ENCODE assay signal across 31 cellular contexts in genomic region chrX:133561251-133561650, GRCh38.
"Had no signal": no experiment of that assay in that cellular context is flagged by ENCODE, and none has a peak within 500 bp of the region (broad histone marks: within the 10 kb centered on the region; RNA-seq: fewer than 3 reads in every experiment).

No MANE protein-coding gene starts in this region.

- H3K4me2 ChIP-seq: SK-N-SH had no signal

- FAIRE-seq: bronchial epithelial cell, TTC549 had no signal

- H3K27me3 Mint-ChIP-seq: activated CD4-positive, alpha-beta T cell treated with anti-CD3 and anti-CD28 coated beads, Interleukin-2, amount 10 ng/mL, durations not matched to agents 24 days and 14 days; activated CD8-positive, alpha-beta T cell treated with anti-CD3 and anti-CD28 coated beads for 36 hours; activated naive CD4-positive, alpha-beta T cell treated with anti-CD3 and anti-CD28 coated beads, Interleukin-2, amount 50 U/mL, for 24 hours; activated T-helper 17 cell treated with anti-CD3 and anti-CD28 coated beads, Interleukin-2, amount 50 U/mL, for 72 hours; brain had no signal

- H3K9me3 ChIP-seq: colonic mucosa, SJCRH30, SK-N-SH had no signal

- H3K9me2 ChIP-seq: SK-N-SH had no signal

- H3K27ac Mint-ChIP-seq: activated CD4-positive, alpha-beta T cell treated with anti-CD3 and anti-CD28 coated beads, Interleukin-2, amount 10 ng/mL, durations not matched to agents 24 days and 14 days; activated CD8-positive, alpha-beta T cell treated with anti-CD3 and anti-CD28 coated beads for 36 hours; activated naive CD4-positive, alpha-beta T cell treated with anti-CD3 and anti-CD28 coated beads, Interleukin-2, amount 50 U/mL, for 24 hours; activated T-cell treated with anti-CD3 and anti-CD28 coated beads, Interleukin-2, amount 50 U/mL, for 72 hours; activated T-helper 17 cell treated with anti-CD3 and anti-CD28 coated beads, Interleukin-2, amount 50 U/mL, for 72 hours; T-helper 1 cell treated with Interleukin-12 subunit alpha and Interleukin-12 subunit beta and Interleukin-4 antibody, amounts not matched to agents 30 μg/mL and 1 μg/mL, for 36 hours; T-helper 2 cell treated with Interferon-gamma antibody and Interleukin-4, amounts not matched to agents 5 μg/mL and 100 μg/mL, for 36 hours had no signal

- DNase-seq: activated CD4-positive, alpha-beta T cell treated with anti-CD3 and anti-CD28 coated beads, Interleukin-2, amount 10 ng/mL, durations not matched to agents 24 days and 14 days; activated CD4-positive, alpha-beta T cell treated with anti-CD3 and anti-CD28 coated beads, Interleukin-2, amount 50 U/mL, for 4 hours; activated CD8-positive, alpha-beta T cell treated with anti-CD3 and anti-CD28 coated beads for 36 hours; activated effector memory CD4-positive, alpha-beta T cell treated with anti-CD3 and anti-CD28 coated beads, Interleukin-2, amount 50 U/mL, for 16 hours; activated naive CD4-positive, alpha-beta T cell; activated T-cell treated with anti-CD3 and anti-CD28 coated beads, Interleukin-2, amount 50 U/mL, for 1 hour; activated T-cell treated with anti-CD3 and anti-CD28 coated beads, Interleukin-2, amount 50 U/mL, for 72 hours; anterior cingulate cortex; caudate nucleus; colonic mucosa; Karpas-422; NCI-H1105; NCI-H1417 treated with DMSO at 0.1 percent for 48 hours; NCI-H187 treated with DMSO at 0.1 percent for 48 hours; NCI-H2081; NCI-H226; NCI-H446 treated with DMSO at 0.1 percent for 48 hours; NCI-H524; NCI-H69; NCI-H82; SHP77; SJCRH30; SK-N-SH had no signal

- H3K9me3 Mint-ChIP-seq: activated CD4-positive, alpha-beta T cell treated with anti-CD3 and anti-CD28 coated beads, Interleukin-2, amount 10 ng/mL, durations not matched to agents 24 days and 14 days; activated CD8-positive, alpha-beta T cell treated with anti-CD3 and anti-CD28 coated beads for 36 hours; activated T-cell treated with anti-CD3 and anti-CD28 coated beads, Interleukin-2, amount 50 U/mL, for 72 hours; activated T-helper 17 cell treated with anti-CD3 and anti-CD28 coated beads, Interleukin-2, amount 50 U/mL, for 72 hours; T-helper 1 cell treated with Interleukin-12 subunit alpha and Interleukin-12 subunit beta and Interleukin-4 antibody, amounts not matched to agents 30 μg/mL and 1 μg/mL, for 36 hours; T-helper 2 cell treated with Interferon-gamma antibody and Interleukin-4, amounts not matched to agents 5 μg/mL and 100 μg/mL, for 36 hours had no signal

- H3K36me3 ChIP-seq: colonic mucosa, SJCRH30 had no signal

- H3K27me3 ChIP-seq: colonic mucosa, SJCRH30 had no signal

- H3K27ac ChIP-seq: colonic mucosa, SJCRH30 had no signal

- H3K4me3 ChIP-seq: colonic mucosa, SJCRH30 had no signal

- H3K9ac ChIP-seq: SK-N-SH had no signal

- ATAC-seq: activated CD8-positive, alpha-beta T cell treated with anti-CD3 and anti-CD28 coated beads for 36 hours; activated T-cell treated with anti-CD3 and anti-CD28 coated beads, Interleukin-2, amount 50 U/mL, for 72 hours; activated T-helper 17 cell treated with anti-CD3 and anti-CD28 coated beads, Interleukin-2, amount 50 U/mL, for 72 hours; Panc1 had no signal

- H3K4me1 ChIP-seq: colonic mucosa, SJCRH30 had no signal

- H3K4me3 Mint-ChIP-seq: activated CD4-positive, alpha-beta T cell treated with anti-CD3 and anti-CD28 coated beads, Interleukin-2, amount 10 ng/mL, durations not matched to agents 24 days and 14 days; activated CD8-positive, alpha-beta T cell treated with anti-CD3 and anti-CD28 coated beads for 36 hours; activated naive CD4-positive, alpha-beta T cell treated with anti-CD3 and anti-CD28 coated beads, Interleukin-2, amount 50 U/mL, for 24 hours; activated T-cell treated with anti-CD3 and anti-CD28 coated beads, Interleukin-2, amount 50 U/mL, for 72 hours; activated T-helper 17 cell treated with anti-CD3 and anti-CD28 coated beads, Interleukin-2, amount 50 U/mL, for 72 hours; brain; T-helper 1 cell treated with Interleukin-12 subunit alpha and Interleukin-12 subunit beta and Interleukin-4 antibody, amounts not matched to agents 30 μg/mL and 1 μg/mL, for 36 hours; T-helper 2 cell treated with Interferon-gamma antibody and Interleukin-4, amounts not matched to agents 5 μg/mL and 100 μg/mL, for 36 hours had no signal

- H3K4me1 Mint-ChIP-seq: activated CD4-positive, alpha-beta T cell treated with anti-CD3 and anti-CD28 coated beads, Interleukin-2, amount 10 ng/mL, durations not matched to agents 24 days and 14 days; activated naive CD4-positive, alpha-beta T cell treated with anti-CD3 and anti-CD28 coated beads, Interleukin-2, amount 50 U/mL, for 24 hours; activated T-helper 17 cell treated with anti-CD3 and anti-CD28 coated beads, Interleukin-2, amount 50 U/mL, for 72 hours had no signal
